Comparison of ENCODE assay signal across 34 cellular contexts in genomic region chr15:52385670-52386069, GRCh38.
"Had no signal": no experiment of that assay in that cellular context is flagged by ENCODE, and none has a peak within 500 bp of the region (broad histone marks: within the 10 kb centered on the region; RNA-seq: fewer than 3 reads in every experiment).

No MANE protein-coding gene starts in this region.

- H3K4me1 Mint-ChIP-seq: activated naive CD4-positive, alpha-beta T cell treated with anti-CD3 and anti-CD28 coated beads, Interleukin-2, amount 10 ng/mL, durations not matched to agents 7 days and 5 days; activated naive CD8-positive, alpha-beta T cell treated with anti-CD3 and anti-CD28 coated beads, Interleukin-2, amount 10 ng/mL, durations not matched to agents 7 days and 5 days; brain had no signal

- H3K27me3 ChIP-seq: ascending aorta, breast epithelium, cardiac muscle cell, colonic mucosa, esophagus squamous epithelium had no signal

- H3K9me3 Mint-ChIP-seq: activated B cell treated with CpG ODN at 0.5 μM for 24 hours; activated CD8-positive, alpha-beta T cell treated with anti-CD3 and anti-CD28 coated beads for 36 hours; activated naive CD4-positive, alpha-beta T cell treated with anti-CD3 and anti-CD28 coated beads, Interleukin-2, amount 10 ng/mL, durations not matched to agents 7 days and 5 days; activated naive CD4-positive, alpha-beta T cell treated with anti-CD3 and anti-CD28 coated beads, Interleukin-2, amount 50 U/mL, for 72 hours; activated naive CD8-positive, alpha-beta T cell treated with anti-CD3 and anti-CD28 coated beads, Interleukin-2, amount 10 ng/mL, durations not matched to agents 7 days and 5 days; activated T-cell treated with anti-CD3 and anti-CD28 coated beads, Interleukin-2, amount 50 U/mL, for 4 hours; activated T-helper 1 cell treated with anti-CD3 and anti-CD28 coated beads, Interleukin-12 subunit alpha, Interleukin-12 subunit beta, Interleukin-2, Interleukin-4 antibody, amounts not matched to agents 30 ng/mL and 10 ng/mL and 1 ng/mL, durations not matched to agents 14 hours and 24 hours and 36 hours; brain; T-helper 2 cell treated with Interferon-gamma antibody and Interleukin-4, amounts not matched to agents 5 μg/mL and 100 μg/mL, for 36 hours had no signal

- H3K27ac ChIP-seq: ascending aorta, breast epithelium, cardiac muscle cell, colonic mucosa, epithelial cell of prostate, esophagus squamous epithelium, WERI-Rb-1 had no signal

- H3K36me3 ChIP-seq: breast epithelium, colonic mucosa had no signal

- H3K4me3 Mint-ChIP-seq: activated B cell treated with CpG ODN at 0.5 μM for 24 hours; activated CD8-positive, alpha-beta T cell treated with anti-CD3 and anti-CD28 coated beads for 36 hours; activated naive CD4-positive, alpha-beta T cell treated with anti-CD3 and anti-CD28 coated beads, Interleukin-2, amount 10 ng/mL, durations not matched to agents 7 days and 5 days; activated naive CD8-positive, alpha-beta T cell treated with anti-CD3 and anti-CD28 coated beads, Interleukin-2, amount 10 ng/mL, durations not matched to agents 7 days and 5 days; activated T-cell treated with anti-CD3 and anti-CD28 coated beads, Interleukin-2, amount 50 U/mL, for 4 hours; activated T-helper 1 cell treated with anti-CD3 and anti-CD28 coated beads, Interleukin-12 subunit alpha, Interleukin-12 subunit beta, Interleukin-2, Interleukin-4 antibody, amounts not matched to agents 30 ng/mL and 10 ng/mL and 1 ng/mL, durations not matched to agents 14 hours and 24 hours and 36 hours; brain; T-helper 17 cell; T-helper 2 cell treated with Interferon-gamma antibody and Interleukin-4, amounts not matched to agents 5 μg/mL and 100 μg/mL, for 36 hours had no signal

- H3K4me3 ChIP-seq: ascending aorta, breast epithelium, cardiac muscle cell, colonic mucosa, esophagus squamous epithelium had no signal

- H3K4me1 ChIP-seq: ascending aorta, breast epithelium, colonic mucosa, esophagus squamous epithelium had no signal

- ATAC-seq: activated CD8-positive, alpha-beta T cell treated with anti-CD3 and anti-CD28 coated beads for 36 hours; activated naive CD4-positive, alpha-beta T cell treated with anti-CD3 and anti-CD28 coated beads, Interleukin-2, amount 50 U/mL, for 72 hours; activated T-cell treated with anti-CD3 and anti-CD28 coated beads, Interleukin-2, amount 50 U/mL, for 4 hours; T-helper 17 cell had no signal

- H3K27me3 Mint-ChIP-seq: activated B cell treated with CpG ODN at 0.5 μM for 24 hours; activated CD8-positive, alpha-beta T cell treated with anti-CD3 and anti-CD28 coated beads for 36 hours; activated naive CD4-positive, alpha-beta T cell treated with anti-CD3 and anti-CD28 coated beads, Interleukin-2, amount 10 ng/mL, durations not matched to agents 7 days and 5 days; activated naive CD8-positive, alpha-beta T cell treated with anti-CD3 and anti-CD28 coated beads, Interleukin-2, amount 10 ng/mL, durations not matched to agents 7 days and 5 days; brain; T-helper 17 cell had no signal

- H3K9me3 ChIP-seq: ascending aorta, breast epithelium, colonic mucosa, esophagus squamous epithelium had no signal

- FAIRE-seq: endometrium, endothelial cell of umbilical vein had no signal

- H3K27ac Mint-ChIP-seq: activated B cell treated with CpG ODN at 0.5 μM for 24 hours; activated CD8-positive, alpha-beta T cell treated with anti-CD3 and anti-CD28 coated beads for 36 hours; activated naive CD4-positive, alpha-beta T cell treated with anti-CD3 and anti-CD28 coated beads, Interleukin-2, amount 10 ng/mL, durations not matched to agents 7 days and 5 days; activated naive CD4-positive, alpha-beta T cell treated with anti-CD3 and anti-CD28 coated beads, Interleukin-2, amount 50 U/mL, for 72 hours; activated naive CD8-positive, alpha-beta T cell treated with anti-CD3 and anti-CD28 coated beads, Interleukin-2, amount 10 ng/mL, durations not matched to agents 7 days and 5 days; activated T-helper 1 cell treated with anti-CD3 and anti-CD28 coated beads, Interleukin-12 subunit alpha, Interleukin-12 subunit beta, Interleukin-2, Interleukin-4 antibody, amounts not matched to agents 30 ng/mL and 10 ng/mL and 1 ng/mL, durations not matched to agents 14 hours and 24 hours and 36 hours; brain; T-helper 17 cell; T-helper 2 cell treated with Interferon-gamma antibody and Interleukin-4, amounts not matched to agents 5 μg/mL and 100 μg/mL, for 36 hours had no signal

- DNase-seq: activated B cell treated with CpG ODN at 0.5 μM for 24 hours; activated CD4-positive, alpha-beta T cell treated with anti-CD3 and anti-CD28 coated beads for 48 hours; activated CD4-positive, alpha-beta T cell treated with anti-CD3 and anti-CD28 coated beads, Interleukin-2, amount 50 U/mL, for 1 hour; activated CD4-positive, alpha-beta T cell treated with anti-CD3 and anti-CD28 coated beads, Interleukin-2, amount 50 U/mL, for 48 hours; activated CD8-positive, alpha-beta memory T cell treated with anti-CD3 and anti-CD28 coated beads for 24 hours; activated CD8-positive, alpha-beta memory T cell treated with anti-CD3 and anti-CD28 coated beads, Interleukin-2, amount 50 U/mL, for 48 hours; activated CD8-positive, alpha-beta T cell treated with anti-CD3 and anti-CD28 coated beads for 36 hours; activated gamma-delta T cell; activated naive CD4-positive, alpha-beta T cell; activated naive CD4-positive, alpha-beta T cell treated with anti-CD3 and anti-CD28 coated beads, Interleukin-2, amount 10 ng/mL, durations not matched to agents 7 days and 5 days; activated naive CD8-positive, alpha-beta T cell treated with anti-CD3 and anti-CD28 coated beads, Interleukin-2, amount 10 ng/mL, durations not matched to agents 7 days and 5 days; activated T-cell treated with anti-CD3 and anti-CD28 coated beads for 4 hours; activated T-cell treated with anti-CD3 and anti-CD28 coated beads, Interleukin-2, amount 50 U/mL, for 4 hours; central memory CD4-positive, alpha-beta T cell; cerebellar nuclear complex; colonic mucosa; effector CD8-positive, alpha-beta T cell; esophagus squamous epithelium; foreskin melanocyte; head of caudate nucleus; T-helper 1 cell; T-helper 17 cell; T1000; WERI-Rb-1 had no signal
